ENCODE assay signal across 28 cellular contexts in genomic region chr3:62142280-62142679, GRCh38.
DNase-seq lines count a peak whose midpoint lies in the region; ATAC-seq and TF ChIP-seq lines count a peak whose summit lies in the region.
"Had no signal": no experiment of that assay in that cellular context is flagged by ENCODE, and none has a peak within 500 bp of the region (broad histone marks: within the 10 kb centered on the region; RNA-seq: fewer than 3 reads in every experiment).

No MANE protein-coding gene starts in this region.

- H3K4me3 Mint-ChIP-seq in nephron: no peak overlapping the region
- no peak overlapping the region for H3K4me3 Mint-ChIP-seq in activated T-helper 2 cell treated with anti-CD3 and anti-CD28 coated beads, Interferon-gamma antibody, Interleukin-2, Interleukin-4, amounts not matched to agents 10 μg/mL and 5 μg/mL and 100 μg/mL, durations not matched to agents 14 hours and 24 hours and 36 hours (ENCODE audit: low read depth)
- H3K4me3 Mint-ChIP-seq: activated CD8-positive, alpha-beta memory T cell treated with anti-CD3 and anti-CD28 coated beads, Interleukin-2, amount 10 ng/mL, durations not matched to agents 7 days and 5 days; dendritic cell treated with granulocyte-macrophage colony-stimulating factor and Interleukin-4, amounts not matched to agents 40 ng/mL and 50 ng/mL, for 4 days; H9; natural killer cell treated with Interleukin-12 subunit alpha and Interleukin-12 subunit beta and Interleukin-15 and Interleukin-18, amount 100 ng/mL, for 72 hours; stimulated activated naive CD8-positive, alpha-beta T cell treated with anti-CD3 and anti-CD28 coated beads, Interleukin-15, amount 100 ng/mL, for 72 hours had no signal

- peaks cover 42% of the 10 kb centered on the region for H3K36me3 Mint-ChIP-seq in nephron (ENCODE audit: low read depth)
- H3K36me3 Mint-ChIP-seq in activated T-helper 2 cell treated with anti-CD3 and anti-CD28 coated beads, Interferon-gamma antibody, Interleukin-2, Interleukin-4, amounts not matched to agents 10 μg/mL and 5 μg/mL and 100 μg/mL, durations not matched to agents 14 hours and 24 hours and 36 hours (ENCODE audit: low read depth): no peaks in the 10 kb centered on the region
- H3K36me3 Mint-ChIP-seq: activated CD8-positive, alpha-beta memory T cell treated with anti-CD3 and anti-CD28 coated beads, Interleukin-2, amount 10 ng/mL, durations not matched to agents 7 days and 5 days; natural killer cell treated with Interleukin-12 subunit alpha and Interleukin-12 subunit beta and Interleukin-15 and Interleukin-18, amount 100 ng/mL, for 72 hours had no signal

- peaks cover 19% of the 10 kb centered on the region for H3K4me1 Mint-ChIP-seq in nephron
- no peaks in the 10 kb centered on the region for H3K4me1 Mint-ChIP-seq in activated T-helper 2 cell treated with anti-CD3 and anti-CD28 coated beads, Interferon-gamma antibody, Interleukin-2, Interleukin-4, amounts not matched to agents 10 μg/mL and 5 μg/mL and 100 μg/mL, durations not matched to agents 14 hours and 24 hours and 36 hours (ENCODE audit: low read depth)
- H3K4me1 Mint-ChIP-seq: activated CD8-positive, alpha-beta memory T cell treated with anti-CD3 and anti-CD28 coated beads, Interleukin-2, amount 10 ng/mL, durations not matched to agents 7 days and 5 days; stimulated activated naive CD8-positive, alpha-beta T cell treated with anti-CD3 and anti-CD28 coated beads, Interleukin-15, amount 100 ng/mL, for 72 hours had no signal

- H3K9me3 Mint-ChIP-seq in nephron: no peaks in the 10 kb centered on the region
- H3K9me3 Mint-ChIP-seq in activated T-helper 2 cell treated with anti-CD3 and anti-CD28 coated beads, Interferon-gamma antibody, Interleukin-2, Interleukin-4, amounts not matched to agents 10 μg/mL and 5 μg/mL and 100 μg/mL, durations not matched to agents 14 hours and 24 hours and 36 hours: no peaks in the 10 kb centered on the region
- H3K9me3 Mint-ChIP-seq: dendritic cell treated with granulocyte-macrophage colony-stimulating factor and Interleukin-4, amounts not matched to agents 40 ng/mL and 50 ng/mL, for 4 days; H9; natural killer cell treated with Interleukin-12 subunit alpha and Interleukin-12 subunit beta and Interleukin-15 and Interleukin-18, amount 100 ng/mL, for 72 hours; stimulated activated naive CD8-positive, alpha-beta T cell treated with anti-CD3 and anti-CD28 coated beads, Interleukin-15, amount 100 ng/mL, for 72 hours had no signal

- H3K4me3 ChIP-seq in left ventricle myocardium inferior (no peak overlapping the region), right cardiac atrium (ENCODE audit: low read length) (no peak overlapping the region)
- H3K4me3 ChIP-seq: esophagus muscularis mucosa, heart right ventricle, SK-N-MC, uterus had no signal

- H3K9me3 ChIP-seq in left ventricle myocardium inferior (replicated peaks) (no peaks in the 10 kb centered on the region), right cardiac atrium (ENCODE audit: control insufficient read depth, low read length) (no peaks in the 10 kb centered on the region)
- H3K9me3 ChIP-seq: esophagus muscularis mucosa, heart right ventricle, uterus had no signal

- H3K27me3 ChIP-seq in left ventricle myocardium inferior (ENCODE audit: low read depth) (no peaks in the 10 kb centered on the region), right cardiac atrium (ENCODE audit: control insufficient read depth, insufficient read depth) (no peaks in the 10 kb centered on the region)
- H3K27me3 ChIP-seq: esophagus muscularis mucosa, heart right ventricle, uterus had no signal

- 61% methylated on average over 3 of the region's 3 CpGs for WGBS in right cardiac atrium

- ATAC-seq in right cardiac atrium (no peak), HG03439 (IDR thresholded peaks at IDR 0.05; ENCODE audit: unreplicated experiment) (no peak)
- ATAC-seq: activated CD8-positive, alpha-beta memory T cell treated with anti-CD3 and anti-CD28 coated beads, Interleukin-2, amount 10 ng/mL, durations not matched to agents 7 days and 5 days; natural killer cell treated with Interleukin-12 subunit alpha and Interleukin-12 subunit beta and Interleukin-15 and Interleukin-18, amount 100 ng/mL, for 72 hours; stimulated activated naive CD8-positive, alpha-beta T cell treated with anti-CD3 and anti-CD28 coated beads, Interleukin-15, amount 100 ng/mL, for 72 hours had no signal

- no peaks in the 10 kb centered on the region for H3K27me3 Mint-ChIP-seq in nephron (ENCODE audit: low read depth)
- no peaks in the 10 kb centered on the region for H3K27me3 Mint-ChIP-seq in activated T-helper 2 cell treated with anti-CD3 and anti-CD28 coated beads, Interferon-gamma antibody, Interleukin-2, Interleukin-4, amounts not matched to agents 10 μg/mL and 5 μg/mL and 100 μg/mL, durations not matched to agents 14 hours and 24 hours and 36 hours (ENCODE audit: low read depth)
- H3K27me3 Mint-ChIP-seq: activated CD8-positive, alpha-beta memory T cell treated with anti-CD3 and anti-CD28 coated beads, Interleukin-2, amount 10 ng/mL, durations not matched to agents 7 days and 5 days; dendritic cell treated with granulocyte-macrophage colony-stimulating factor and Interleukin-4, amounts not matched to agents 40 ng/mL and 50 ng/mL, for 4 days; natural killer cell treated with Interleukin-12 subunit alpha and Interleukin-12 subunit beta and Interleukin-15 and Interleukin-18, amount 100 ng/mL, for 72 hours had no signal

- H3K27ac Mint-ChIP-seq in nephron: peak overlapping the region; percentile 4 to 65 (median 15)
- H3K27ac Mint-ChIP-seq in activated T-helper 2 cell treated with anti-CD3 and anti-CD28 coated beads, Interferon-gamma antibody, Interleukin-2, Interleukin-4, amounts not matched to agents 10 μg/mL and 5 μg/mL and 100 μg/mL, durations not matched to agents 14 hours and 24 hours and 36 hours: no peak overlapping the region
- H3K27ac Mint-ChIP-seq: activated CD8-positive, alpha-beta memory T cell treated with anti-CD3 and anti-CD28 coated beads, Interleukin-2, amount 10 ng/mL, durations not matched to agents 7 days and 5 days; dendritic cell treated with granulocyte-macrophage colony-stimulating factor and Interleukin-4, amounts not matched to agents 40 ng/mL and 50 ng/mL, for 4 days; natural killer cell treated with Interleukin-12 subunit alpha and Interleukin-12 subunit beta and Interleukin-15 and Interleukin-18, amount 100 ng/mL, for 72 hours had no signal

- TF ChIP-seq CTCF in left ventricle myocardium inferior (IDR thresholded peaks at IDR 0.05; ENCODE audit: borderline replicate concordance) (no peak), nephron (IDR thresholded peaks at IDR 0.05; ENCODE audit: unreplicated experiment in 3 of 3) (no peak), GM10266 (IDR thresholded peaks at IDR 0.05; ENCODE audit: control insufficient read depth, insufficient read depth, low read depth, missing control alignments) (no peak)

- intact Hi-C loops in left ventricle myocardium inferior (cut with micrococcal nuclease) (no loop called here), right cardiac atrium (cut with DNase I) (no loop called here)
- intact Hi-C loops in activated T-helper 2 cell treated with anti-CD3 and anti-CD28 coated beads, Interferon-gamma antibody, Interleukin-2, Interleukin-4, amounts not matched to agents 10 μg/mL and 5 μg/mL and 100 μg/mL, durations not matched to agents 14 hours and 24 hours and 36 hours (cut with micrococcal nuclease): no loop called here

- peaks cover 49% of the 10 kb centered on the region for H3K4me1 ChIP-seq in left ventricle myocardium inferior
- no peaks in the 10 kb centered on the region for H3K4me1 ChIP-seq in right cardiac atrium (ENCODE audit: control insufficient read depth, insufficient read depth, low read length)
- H3K4me1 ChIP-seq: uterus had no signal

- H3K36me3 ChIP-seq in left ventricle myocardium inferior: no peaks in the 10 kb centered on the region
- H3K36me3 ChIP-seq: esophagus muscularis mucosa, uterus had no signal

- H3K27ac ChIP-seq in left ventricle myocardium inferior (replicated peaks) (peak overlapping the region; percentile 9), right cardiac atrium (ENCODE audit: low read length) (no peak overlapping the region)
- H3K27ac ChIP-seq: esophagus muscularis mucosa, heart right ventricle, KMS-11, SK-N-MC, uterus had no signal

- DNase-seq in left ventricle myocardium inferior (no peak), right cardiac atrium (no peak), glomerular visceral epithelial cell (ENCODE audit: extremely low spot score) (peak; percentile 1), C1 segment of cervical spinal cord (lab: John Stamatoyannopoulos, UW) (no peak), GM10266 (ENCODE audit: extremely low spot score) (no peak)
- no peak for DNase-seq in activated T-helper 2 cell treated with anti-CD3 and anti-CD28 coated beads, Interferon-gamma antibody, Interleukin-2, Interleukin-4, amounts not matched to agents 10 μg/mL and 5 μg/mL and 100 μg/mL, durations not matched to agents 14 hours and 24 hours and 36 hours (ENCODE audit: low spot score)
- DNase-seq: activated CD4-positive, alpha-beta T cell treated with anti-CD3 and anti-CD28 coated beads, Interleukin-2, amount 50 U/mL, for 1 hour; activated CD4-positive, CD25-positive, alpha-beta regulatory T cell; activated CD8-positive, alpha-beta memory T cell treated with anti-CD3 and anti-CD28 coated beads, Interleukin-2, amount 10 ng/mL, durations not matched to agents 7 days and 5 days; activated T-cell treated with anti-CD3 and anti-CD28 coated beads, Interleukin-2, amount 50 U/mL, for 48 hours; central memory CD4-positive, alpha-beta T cell; foreskin fibroblast; H9; heart right ventricle; kidney; mammary epithelial cell; NCI-H1417; NCI-H2029; NCI-H446 treated with DMSO at 0.1 percent for 48 hours; stimulated activated naive CD8-positive, alpha-beta T cell treated with anti-CD3 and anti-CD28 coated beads, Interleukin-15, amount 100 ng/mL, for 72 hours; uterus had no signal
